In genomic region chr12:112217647-112218046, GRCh38 we compare ENCODE assay signal across 23 cellular contexts.
"Had no signal": no experiment of that assay in that cellular context is flagged by ENCODE, and none has a peak within 500 bp of the region (broad histone marks: within the 10 kb centered on the region; RNA-seq: fewer than 3 reads in every experiment).

No MANE protein-coding gene starts in this region.

- ATAC-seq: foreskin keratinocyte; gastroesophageal sphincter; heart right ventricle; left cardiac atrium; left lung; left ventricle myocardium superior; lower lobe of right lung; mucosa of descending colon; naive thymus-derived CD4-positive, alpha-beta T cell had no signal

- H3K4me1 Mint-ChIP-seq: mesothelial cell of epicardium; naive thymus-derived CD4-positive, alpha-beta T cell had no signal

- DNase-seq: dermis blood vessel endothelial cell; dorsolateral prefrontal cortex; effector CD4-positive, alpha-beta T cell; effector memory CD4-positive, alpha-beta T cell; glutamatergic neuron; head of caudate nucleus; heart right ventricle; hippocampal formation; left cardiac atrium; left lung; left ventricle myocardium superior; lower lobe of right lung; mucosa of descending colon; naive thymus-derived CD4-positive, alpha-beta T cell had no signal

- H3K4me3 Mint-ChIP-seq: mesothelial cell of epicardium; naive thymus-derived CD4-positive, alpha-beta T cell had no signal

- H3K4me1 ChIP-seq: esophagus muscularis mucosa, gastroesophageal sphincter, heart right ventricle, left lung, lower lobe of right lung had no signal

- FAIRE-seq: endothelial cell of umbilical vein, frontal cortex, islet of Langerhans, keratinocyte had no signal

- H3K27me3 Mint-ChIP-seq: naive thymus-derived CD4-positive, alpha-beta T cell had no signal

- H3K9me3 ChIP-seq: esophagus muscularis mucosa, gastroesophageal sphincter, heart right ventricle, left lung, lower lobe of right lung, mucosa of descending colon had no signal

- H3K4me3 ChIP-seq: coronary artery, dorsolateral prefrontal cortex, esophagus muscularis mucosa, gastroesophageal sphincter, heart right ventricle, left lung, lower lobe of right lung, mucosa of descending colon had no signal

- H3K27ac ChIP-seq: coronary artery, dorsolateral prefrontal cortex, esophagus muscularis mucosa, foreskin keratinocyte, gastroesophageal sphincter, heart right ventricle, left lung, lower lobe of right lung had no signal

- H3K9me3 Mint-ChIP-seq: mesothelial cell of epicardium; naive thymus-derived CD4-positive, alpha-beta T cell had no signal

- H3K27ac Mint-ChIP-seq: mesothelial cell of epicardium; naive thymus-derived CD4-positive, alpha-beta T cell had no signal

- H3K27me3 ChIP-seq: dorsolateral prefrontal cortex, esophagus muscularis mucosa, foreskin keratinocyte, gastroesophageal sphincter, heart right ventricle, left lung had no signal
